Comparison of ENCODE assay signal across 8 cellular contexts in genomic region chr7:77199008-77199966, GRCh38. TPM values are rescaled to one million over a fixed set of nuclear protein-coding genes. Genes with fewer than 3 reads are reported as not detected.
A peak's percentile ranks its signal among the peaks of the same experiment; 100 is the strongest.
DNase-seq lines count a peak whose midpoint lies in the region; ATAC-seq and TF ChIP-seq lines count a peak whose summit lies in the region.

FGL2 (minus strand) TSS chr7:77199819; CDS start chr7:77199793, 26 bp downstream.

- H4K20me1 ChIP-seq in fibroblast of lung (ENCODE audit: control insufficient read depth, extremely low read depth, insufficient read depth, low read length), result no peaks in the 10 kb centered on the region

- no peak for TF ChIP-seq EP300 in upper lobe of left lung (IDR thresholded peaks at IDR 0.05)

- peak; percentile 74 to 84 (median 80) for ATAC-seq in natural killer cell
- ATAC-seq in upper lobe of left lung (ENCODE audit: low FRiP score in 2 of 2), result peak; percentile 75 to 93
- no peak for ATAC-seq in GM19351 (IDR thresholded peaks at IDR 0.05; ENCODE audit: unreplicated experiment)

- peaks cover 0 to 2% (median 1%) of the 10 kb centered on the region in 3 donors for H3K27me3 Mint-ChIP-seq in CD14-positive monocyte (ENCODE audit: low read depth in 3 of 3)
- H3K27me3 Mint-ChIP-seq in natural killer cell (ENCODE audit: low read depth in 2 of 2), result no peaks in the 10 kb centered on the region

- WGBS in upper lobe of left lung, 2 donors, result 15 to 18% methylated on average over 15 of the region's 15 CpGs

- H3K4me1 ChIP-seq in fibroblast of lung (ENCODE audit: control insufficient read depth, extremely low read depth, insufficient read depth, low read length), result no peaks in the 10 kb centered on the region
- peaks cover 0 to 8% (median 0%) of the 10 kb centered on the region in 4 donors for H3K4me1 ChIP-seq in upper lobe of left lung

- H3K27ac Mint-ChIP-seq in CD14-positive monocyte (peak within 1 kb of the TSS; percentile 90 to 95 (median 93)), natural killer cell (peak within 1 kb of the TSS; percentile 98)

- no peak within 1 kb of the TSS for H3K9ac ChIP-seq in fibroblast of lung (ENCODE audit: insufficient read depth, low read length)

- H3K9me3 Mint-ChIP-seq in CD14-positive monocyte (no peaks in the 10 kb centered on the region), natural killer cell (no peaks in the 10 kb centered on the region)

- H3K79me2 ChIP-seq in fibroblast of lung (ENCODE audit: control insufficient read depth, insufficient read depth, low read length), result no peaks in the 10 kb centered on the region

- peak within 1 kb of the TSS; percentile 96 to 100 for H3K4me3 Mint-ChIP-seq in CD14-positive monocyte
- peak within 1 kb of the TSS; percentile 99 for H3K4me3 Mint-ChIP-seq in natural killer cell

- POLR2A ChIA-PET in GM10248 (lab: Yijun Ruan, JAX), result no interaction called here

- H3K27ac ChIP-seq in fibroblast of lung (ENCODE audit: insufficient read depth, low read length) (no peak within 1 kb of the TSS), upper lobe of left lung (peak within 1 kb of the TSS in 3 of 4 donors; percentile 39 to 82 (median 60))

- H3K4me1 Mint-ChIP-seq in CD14-positive monocyte, result peaks cover 45% of the 10 kb centered on the region
- H3K4me1 Mint-ChIP-seq in natural killer cell, result peaks cover 51 to 59% of the 10 kb centered on the region in 2 donors

- H3K9me3 ChIP-seq in fibroblast of lung (ENCODE audit: control insufficient read depth, insufficient read depth, low read depth, low read length) (no peaks in the 10 kb centered on the region), upper lobe of left lung (no peaks in the 10 kb centered on the region)

- H3K36me3 Mint-ChIP-seq in CD14-positive monocyte (peaks cover 22 to 25% of the 10 kb centered on the region in 2 donors), natural killer cell (no peaks in the 10 kb centered on the region)

- no peaks in the 10 kb centered on the region for H3K27me3 ChIP-seq in fibroblast of lung (ENCODE audit: control insufficient read depth, insufficient read depth, low read length)
- H3K27me3 ChIP-seq in upper lobe of left lung, result no peaks in the 10 kb centered on the region

- TF ChIP-seq CTCF in CD14-positive monocyte (IDR thresholded peaks at IDR 0.05), result no peak
- TF ChIP-seq CTCF in fibroblast of lung (conservative IDR thresholded peaks at IDR 0.05 in 1 of 2, IDR thresholded peaks at IDR 0.05 in 1 of 2; ENCODE audit: low read depth in 1 of 2, low read length in 2 of 2), result no peak
- TF ChIP-seq CTCF in natural killer cell (IDR thresholded peaks at IDR 0.05), result no peak
- no peak for TF ChIP-seq CTCF in upper lobe of left lung (IDR thresholded peaks at IDR 0.05)
- no peak for TF ChIP-seq CTCF in GM10248 (IDR thresholded peaks at IDR 0.05; ENCODE audit: control extremely low read depth, extremely low read depth, low read depth, missing control alignments)

- H3K4me2 ChIP-seq in fibroblast of lung (ENCODE audit: extremely low read depth, insufficient read depth, low read length), result peak within 1 kb of the TSS; percentile 79

- DNase-seq in CD14-positive monocyte (ENCODE audit: low spot score) (peak; percentile 53), LHCN-M2 (ENCODE audit: low read depth) (peak; percentile 95), fibroblast of lung (ENCODE audit: low read depth in 2 of 2) (peak; percentile 44 to 52), natural killer cell (peak; percentile 31), upper lobe of left lung (peak in 1 of 2 donors; percentile 70), GM10248 (ENCODE audit: extremely low spot score) (no peak)
- DNase-seq in activated CD8-positive, alpha-beta memory T cell treated with anti-CD3 and anti-CD28 coated beads, Interleukin-2, amount 50 U/mL, for 4 hours, result peak; percentile 20

- H2AFZ ChIP-seq in fibroblast of lung (ENCODE audit: low read length), result peak within 1 kb of the TSS; percentile 79

- no peaks in the 10 kb centered on the region for H3K36me3 ChIP-seq in fibroblast of lung (ENCODE audit: control insufficient read depth, insufficient read depth, low read length)
- no peaks in the 10 kb centered on the region for H3K36me3 ChIP-seq in upper lobe of left lung

- TF ChIP-seq POLR2A in upper lobe of left lung (IDR thresholded peaks at IDR 0.05), result peak in 1 of 4 donors; percentile 61

- intact Hi-C loops in CD14-positive monocyte (cut with micrococcal nuclease) (loop anchor here in 1 of 2 donors (5.0 kb wide), 1 partner anchor 38 kb away; no protein-coding TSS in a partner anchor), natural killer cell (cut with micrococcal nuclease) (loop anchor here (5.0 kb wide), 1 partner anchor 128 kb away; no protein-coding TSS in a partner anchor)

- H3K4me3 ChIP-seq in fibroblast of lung (replicated peaks in 1 of 4; ENCODE audit: control extremely low read depth in 1 of 4, insufficient read depth in 1 of 4, low read depth in 3 of 4, low read length in 4 of 4) (peak within 1 kb of the TSS; percentile 32 to 55 (median 35)), upper lobe of left lung (peak within 1 kb of the TSS in 3 of 4 donors; percentile 21 to 48 (median 44))

- CTCF ChIA-PET in GM10248 (lab: Yijun Ruan, JAX), result interaction anchor here (1.0 to 4.7 kb wide), 6 partner anchors 9 to 132 kb away, joined by 3 to 29 read pairs (median 4); no protein-coding TSS in a partner anchor

RNA-seq across cellular contexts. Expression of gene FGL2, which starts in this region (rescaled TPM):
- polyA plus RNA-seq in CD14-positive monocyte (100 to 1,000 TPM; 774 to 775 TPM), fibroblast of lung (4.9 and 15.6 TPM in 2 replicates)
- total RNA-seq in LHCN-M2 (2014; rRNA removed) (8.1 and 8.8 TPM in 2 replicates), fibroblast of lung (6.2 and 97.6 TPM in 2 replicates), natural killer cell (10 to 100 TPM; 38.4 to 51.5 (median 44.5) TPM), upper lobe of left lung (10 to 100 TPM in 5 of 6 donors, 1 to 10 TPM in 1; 4.2 to 47.3 (median 19.0) TPM)
- 2.0 TPM for polyA plus RNA-seq in LHCN-M2 (2012)
- 3.8 and 11.1 TPM in 2 replicates for polyA plus RNA-seq in fibroblast of lung (2012)
- 0.85 TPM in 1 of 2 replicates, not detected in the other for polyA minus RNA-seq in fibroblast of lung (ENCODE audit: low replicate concordance)

Comparison
In these comparisons a context has a peak if more than half of its experiments do, and no peak if none do; other contexts are left out.
1. RNA of gene FGL2 (polyA plus RNA-seq): 774 to 775 TPM in CD14-positive monocyte; 3.8 to 15.6 TPM in fibroblast of lung; every median in the first group is over 10 times any median in the second.